In the genomic region with DNA sequence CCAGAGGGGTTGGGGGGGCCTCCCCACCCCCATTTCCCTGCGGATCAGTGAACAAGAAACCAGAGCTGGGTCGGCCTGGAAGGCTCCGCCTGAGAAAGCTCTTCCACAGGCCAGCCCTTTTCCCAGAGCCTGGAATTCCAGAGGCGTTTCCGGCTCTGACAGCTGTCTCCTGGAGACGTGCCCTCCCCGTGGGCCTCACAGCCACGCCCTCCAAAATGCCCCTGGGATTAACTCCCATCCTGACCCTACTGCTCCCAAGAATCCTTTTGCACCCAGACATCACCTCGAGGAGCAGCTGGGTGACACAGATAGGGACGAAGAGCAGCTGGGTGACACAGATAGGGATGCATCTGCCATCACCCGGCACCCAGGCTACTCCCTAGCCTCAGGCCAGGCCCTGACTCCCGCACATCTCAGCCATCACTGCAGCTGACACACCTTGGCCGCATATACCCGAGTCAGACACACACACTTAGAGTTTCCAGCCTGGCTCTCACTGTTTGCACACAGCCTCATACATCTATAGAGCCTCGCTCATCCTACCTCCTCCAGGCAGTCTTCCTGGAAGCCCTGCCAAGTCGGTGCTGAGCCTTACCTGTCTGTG, we compare ENCODE assay signal across 10 cellular contexts. TPM values are rescaled to one million over a fixed set of nuclear protein-coding genes. Genes with fewer than 3 reads are reported as not detected.
DNase-seq lines count a peak whose midpoint lies in the region; ATAC-seq and TF ChIP-seq lines count a peak whose summit lies in the region.
"Had no signal": no experiment of that assay in that cellular context is flagged by ENCODE, and none has a peak within 500 bp of the region (broad histone marks: within the 10 kb centered on the region; RNA-seq: fewer than 3 reads in every experiment).

No MANE protein-coding gene starts in this region.

- H4K20me1 ChIP-seq in H9 (ENCODE audit: control insufficient read depth, insufficient read depth, insufficient read length), result no peaks in the 10 kb centered on the region

- H3K9me3 ChIP-seq in H9 (ENCODE audit: control insufficient read depth, low read depth, low read length) (no peaks in the 10 kb centered on the region), ascending aorta (no peaks in the 10 kb centered on the region), right cardiac atrium (ENCODE audit: control insufficient read depth, low read length) (no peaks in the 10 kb centered on the region), sigmoid colon (no peaks in the 10 kb centered on the region)

- no peak overlapping the region for H3K27ac ChIP-seq in H9 (ENCODE audit: insufficient read length, low read depth, low read length)
- H3K27ac ChIP-seq in ascending aorta, result peak overlapping the region; percentile 68 to 72
- H3K27ac ChIP-seq in right cardiac atrium (ENCODE audit: low read length), result peak overlapping the region; percentile 69
- H3K27ac ChIP-seq in sigmoid colon, result peak overlapping the region; percentile 53 to 66 (median 56)

- CTCF ChIA-PET in activated naive CD4-positive, alpha-beta T cell treated with anti-CD3 and anti-CD28 coated beads for 36 hours (lab: Charles Lee), result interaction anchor here (16.8 kb wide), 1 partner anchor 11 kb away, joined by 496 read pairs; a partner anchor contains a TSS

- no peak for TF ChIP-seq CTCF in H9 (conservative IDR thresholded peaks at IDR 0.05)
- TF ChIP-seq CTCF in ascending aorta (IDR thresholded peaks at IDR 0.05), result no peak
- TF ChIP-seq CTCF in sigmoid colon (IDR thresholded peaks at IDR 0.05), result no peak

- H3T11ph ChIP-seq in H9 (ENCODE audit: low read length), result no peak overlapping the region

- H3K23me2 ChIP-seq in H9 (ENCODE audit: insufficient read length, low read depth, low read length, poor library complexity, severe bottlenecking), result no peaks in the 10 kb centered on the region

- TF ChIP-seq POLR2A in sigmoid colon (IDR thresholded peaks at IDR 0.05), result no peak

- no peak overlapping the region for H3K23ac ChIP-seq in H9 (ENCODE audit: insufficient read length, low read depth, low read length)

- no peak overlapping the region for H2BK120ac ChIP-seq in H9 (ENCODE audit: low read depth, low read length, poor library complexity, severe bottlenecking)

- H3K27ac Mint-ChIP-seq in H9, result peak overlapping the region in 2 of 3 experiments; percentile 5 to 36; a peak in 1 of 7 replicates
- no peak overlapping the region for H3K27ac Mint-ChIP-seq in activated naive CD4-positive, alpha-beta T cell treated with anti-CD3 and anti-CD28 coated beads for 36 hours

- no peaks in the 10 kb centered on the region for H3K79me2 ChIP-seq in H9 (ENCODE audit: insufficient read depth, low read length)

- H3K4me3 ChIP-seq in ascending aorta (no peak overlapping the region), right cardiac atrium (ENCODE audit: low read length) (no peak overlapping the region), sigmoid colon (no peak overlapping the region)

- no peaks in the 10 kb centered on the region for H3K36me3 Mint-ChIP-seq in H9 (ENCODE audit: insufficient read depth in 1 of 3, low read depth in 3 of 3)
- H3K36me3 Mint-ChIP-seq in activated naive CD4-positive, alpha-beta T cell treated with anti-CD3 and anti-CD28 coated beads for 36 hours (ENCODE audit: low read depth), result no peaks in the 10 kb centered on the region

- H3K36me3 ChIP-seq in ascending aorta (no peaks in the 10 kb centered on the region), sigmoid colon (no peaks in the 10 kb centered on the region)

- intact Hi-C loops in ascending aorta (cut with DNase I) (no loop called here), right cardiac atrium (cut with DNase I) (no loop called here), sigmoid colon (cut with DNase I) (no loop called here)
- intact Hi-C loops in activated naive CD4-positive, alpha-beta T cell treated with anti-CD3 and anti-CD28 coated beads for 36 hours (cut with micrococcal nuclease), result no loop called here

- H2BK20ac ChIP-seq in H9 (ENCODE audit: low read depth, low read length, poor library complexity, severe bottlenecking), result no peak overlapping the region

- no peak overlapping the region for H3K56ac ChIP-seq in H9 (ENCODE audit: insufficient read length, low read depth, low read length)

- DNase-seq in H9 (peak; percentile 75), ascending aorta (ENCODE audit: low spot score in 2 of 2) (no peak), right cardiac atrium (peak; percentile 76 to 89 (median 86)), sigmoid colon (no peak), RPMI8226 (no peak), NCI-H345 treated with DMSO at 0.1 percent for 48 hours (lab: John Stamatoyannopoulos, UW; ENCODE audit: unreplicated experiment) (no peak)
- DNase-seq in activated naive CD4-positive, alpha-beta T cell treated with anti-CD3 and anti-CD28 coated beads for 36 hours, result no peak
- DNase-seq: DMS153 had no signal

- H4K5ac ChIP-seq in H9 (ENCODE audit: insufficient read length, low read depth, low read length), result no peak overlapping the region

- peak overlapping the region in 1 of 2 experiments; percentile 23; a peak in 3 of 5 replicates for H3K4me3 Mint-ChIP-seq in H9
- H3K4me3 Mint-ChIP-seq in activated naive CD4-positive, alpha-beta T cell treated with anti-CD3 and anti-CD28 coated beads for 36 hours, result no peak overlapping the region

- no peak overlapping the region for H4K91ac ChIP-seq in H9 (ENCODE audit: insufficient read length, low read depth, low read length)

- no peak overlapping the region for H3K14ac ChIP-seq in H9 (ENCODE audit: insufficient read depth, low read length)

- H3K27me3 Mint-ChIP-seq in H9 (ENCODE audit: low read depth), result peaks cover 45% of the 10 kb centered on the region
- H3K27me3 Mint-ChIP-seq in activated naive CD4-positive, alpha-beta T cell treated with anti-CD3 and anti-CD28 coated beads for 36 hours (ENCODE audit: low read depth), result no peaks in the 10 kb centered on the region

- H2BK12ac ChIP-seq in H9 (ENCODE audit: insufficient read length, low read depth, low read length), result no peak overlapping the region

- H3K79me1 ChIP-seq in H9 (ENCODE audit: insufficient read depth, low read depth, low read length, poor library complexity, severe bottlenecking), result no peaks in the 10 kb centered on the region

- H2BK15ac ChIP-seq in H9 (ENCODE audit: low read depth, low read length), result no peak overlapping the region

- H3K27me3 ChIP-seq in H9 (ENCODE audit: insufficient read depth, low read length) (no peaks in the 10 kb centered on the region; the same call in 1 of the 2 replicates), ascending aorta (no peaks in the 10 kb centered on the region), right cardiac atrium (ENCODE audit: control insufficient read depth, insufficient read depth) (no peaks in the 10 kb centered on the region), sigmoid colon (no peaks in the 10 kb centered on the region)

- no peak overlapping the region for H3K18ac ChIP-seq in H9 (ENCODE audit: insufficient read length, low read depth, low read length)

- H3K4me1 ChIP-seq in H9 (ENCODE audit: insufficient read depth, low read length) (peaks cover 7% of the 10 kb centered on the region; the same call in 1 of the 2 replicates), ascending aorta (peaks cover 15 to 44% of the 10 kb centered on the region in 2 donors), right cardiac atrium (ENCODE audit: control insufficient read depth, insufficient read depth, low read length) (peaks cover 10% of the 10 kb centered on the region), sigmoid colon (peaks cover 0 to 32% (median 25%) of the 10 kb centered on the region in 4 donors)

- no peak overlapping the region for H2AK5ac ChIP-seq in H9 (ENCODE audit: insufficient read length, low read length)

- H4K8ac ChIP-seq in H9 (replicated peaks; ENCODE audit: insufficient read length, low read depth, low read length), result no peak overlapping the region

- no peak overlapping the region for H3K4ac ChIP-seq in H9 (ENCODE audit: low read depth, low read length)

- no peak for TF ChIP-seq EP300 in sigmoid colon (IDR thresholded peaks at IDR 0.05)

- no peak overlapping the region for H2AFZ ChIP-seq in H9 (ENCODE audit: low read length)

- H3K9ac ChIP-seq in H9 (ENCODE audit: extremely low read depth, insufficient read length, low read length), result no peak overlapping the region

- no peak overlapping the region for H2BK5ac ChIP-seq in H9 (ENCODE audit: insufficient read length, low read length)

- no peak overlapping the region for H3K4me2 ChIP-seq in H9 (ENCODE audit: insufficient read depth, insufficient read length, low read length)

- no CpG with 5 or more reads among the region's 16 CpGs for WGBS in H9 (ENCODE audit: extremely low coverage, insufficient read length, low lambda C conversion rate)
- 23% methylated on average over 16 of the region's 16 CpGs for WGBS in right cardiac atrium
- 17 to 50% methylated on average over 16 of the region's 16 CpGs for WGBS in sigmoid colon, 2 donors

- H3K4me1 Mint-ChIP-seq in H9, result peaks cover 39 to 51% of the 10 kb centered on the region in 2 experiments
- no peaks in the 10 kb centered on the region for H3K4me1 Mint-ChIP-seq in activated naive CD4-positive, alpha-beta T cell treated with anti-CD3 and anti-CD28 coated beads for 36 hours (ENCODE audit: low read depth)

- H3K9me3 Mint-ChIP-seq in H9, result no peaks in the 10 kb centered on the region
- H3K9me3 Mint-ChIP-seq in activated naive CD4-positive, alpha-beta T cell treated with anti-CD3 and anti-CD28 coated beads for 36 hours, result no peaks in the 10 kb centered on the region

- ATAC-seq in right cardiac atrium (peak; percentile 61 to 75), HG03039 (IDR thresholded peaks at IDR 0.05; ENCODE audit: unreplicated experiment) (no peak)

RNA-seq across cellular contexts. Expression of a gene that starts 7.6 kb away (rescaled TPM):
- total RNA-seq in H9 (2021) (23.0 and 24.3 TPM in 2 replicates), ascending aorta (100 TPM), right cardiac atrium (10 to 100 TPM; 19.7 to 31.3 (median 21.7) TPM), sigmoid colon (10 to 100 TPM; 14.6 to 28.0 (median 20.7) TPM)
- polyA plus RNA-seq in right cardiac atrium (20.7 TPM), sigmoid colon (10 to 100 TPM; 22.2 to 64.1 (median 24.6) TPM)
- total RNA-seq in activated naive CD4-positive, alpha-beta T cell treated with anti-CD3 and anti-CD28 coated beads for 36 hours, result 1 to 10 TPM; 1.9 to 2.8 TPM

RNA-seq across cellular contexts. Expression of a gene that starts 27.2 kb away (rescaled TPM):
- total RNA-seq in H9 (2021), result not detected in 2 replicates
- total RNA-seq in ascending aorta, result not detected
- total RNA-seq in right cardiac atrium, result under 1 TPM in 1 of 4 donors, not detected in 3; 0.44 TPM
- polyA plus RNA-seq in right cardiac atrium, result not detected
- total RNA-seq in sigmoid colon, result not detected
- 100 to 1,000 TPM in 2 of 3 donors, 10 to 100 TPM in 1; 61.9 to 155 (median 147) TPM for polyA plus RNA-seq in sigmoid colon
- not detected for total RNA-seq in activated naive CD4-positive, alpha-beta T cell treated with anti-CD3 and anti-CD28 coated beads for 36 hours
- total RNA-seq: activated CD8-positive, alpha-beta memory T cell treated with anti-CD3 and anti-CD28 coated beads for 36 hours had no signal

RNA-seq across cellular contexts. Expression of a gene that starts 33.4 kb away (rescaled TPM):
- 17.1 and 17.7 TPM in 2 replicates for total RNA-seq in H9 (2021)
- total RNA-seq in ascending aorta, result 21.0 TPM
- total RNA-seq in right cardiac atrium, result 10 to 100 TPM in 2 of 4 donors, 1 to 10 TPM in 2; 6.6 to 11.4 (median 9.6) TPM
- 8.3 TPM for polyA plus RNA-seq in right cardiac atrium
- 1 to 10 TPM; 2.8 to 8.6 (median 3.5) TPM for total RNA-seq in sigmoid colon
- polyA plus RNA-seq in sigmoid colon, result 10 to 100 TPM; 31.8 to 41.0 (median 37.7) TPM
- not detected for total RNA-seq in activated naive CD4-positive, alpha-beta T cell treated with anti-CD3 and anti-CD28 coated beads for 36 hours

RNA-seq across cellular contexts. Expression of a gene that starts 56.0 kb away (rescaled TPM):
- total RNA-seq in H9 (2021) (56.0 and 61.7 TPM in 2 replicates), ascending aorta (53.5 TPM), right cardiac atrium (10 to 100 TPM; 23.3 to 29.0 (median 26.0) TPM), sigmoid colon (10 to 100 TPM; 26.4 to 59.8 (median 42.3) TPM)
- polyA plus RNA-seq in right cardiac atrium (27.2 TPM), sigmoid colon (10 to 100 TPM; 25.2 to 77.4 (median 34.4) TPM)
- total RNA-seq in activated naive CD4-positive, alpha-beta T cell treated with anti-CD3 and anti-CD28 coated beads for 36 hours, result 10 to 100 TPM; 46.1 to 49.1 TPM

Comparison
In these comparisons a context has a peak if more than half of its experiments do, and no peak if none do; other contexts are left out.
1. DNase-seq: peak in H9 (single experiment) and right cardiac atrium (3 of 3); none in ascending aorta (0 of 2), sigmoid colon (single experiment), activated naive CD4-positive, alpha-beta T cell treated with anti-CD3 and anti-CD28 coated beads for 36 hours (single experiment), RPMI8226 (single experiment) and NCI-H345 treated with DMSO at 0.1 percent for 48 hours (single experiment).